ENCODE assay signal across 1 cellular context in genomic region chr5:141968914-141969608, GRCh38.
A peak's percentile ranks its signal among the peaks of the same experiment; 100 is the strongest.
TF ChIP-seq lines count a peak whose summit lies in the region.

RNF14 (plus strand) TSS chr5:141969105; CDS start chr5:141973589, 4,484 bp downstream.

TF ChIP-seq in GM12878, 131 proteins besides CTCF, POLR2A, EP300 and RAD21 (continued from another document):
- no peak for TF ChIP-seq BCL3 (IDR thresholded peaks at IDR 0.05; ENCODE audit: borderline replicate concordance, insufficient read depth, low read depth, low read length, poor library complexity, severe bottlenecking)
- no peak for TF ChIP-seq MYB (IDR thresholded peaks at IDR 0.05; ENCODE audit: borderline replicate concordance, low read depth, low read length)
- peak; percentile 47; the same call in 1 of the 2 replicates for TF ChIP-seq TBL1XR1 (IDR thresholded peaks at IDR 0.05; ENCODE audit: low read depth, low read length)
- no peak for TF ChIP-seq ZBED1 (IDR thresholded peaks at IDR 0.05; ENCODE audit: borderline replicate concordance)
- TF ChIP-seq SUZ12 (IDR thresholded peaks at IDR 0.05; ENCODE audit: unreplicated experiment) = no peak
TF ChIP-seq in GM12878: peak in this region for 53.
